In the genomic region with DNA sequence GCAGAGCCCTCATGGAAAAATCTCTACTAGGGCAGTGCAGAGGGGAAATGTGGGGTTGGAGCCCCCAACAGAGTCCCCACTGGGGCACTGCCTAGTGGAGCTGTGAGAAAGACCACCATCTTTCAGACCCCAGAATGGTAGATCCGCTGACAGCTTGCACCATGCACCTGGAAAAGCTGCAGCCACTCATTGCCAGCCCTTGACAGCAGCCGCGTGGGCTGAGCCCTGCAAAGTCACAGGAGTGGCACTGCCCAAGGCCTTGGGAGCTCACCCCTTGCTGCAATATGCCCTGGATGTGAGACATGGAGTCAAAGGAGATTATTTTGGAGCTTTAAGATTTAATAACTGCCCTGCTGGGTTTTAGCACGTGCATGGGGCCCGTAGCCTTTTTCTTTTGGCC, we compare ENCODE assay signal across 2 cellular contexts. TPM values are rescaled to one million over a fixed set of nuclear protein-coding genes. Genes with fewer than 3 reads are reported as not detected.
"Had no signal": no experiment of that assay in that cellular context is flagged by ENCODE, and none has a peak within 500 bp of the region (broad histone marks: within the 10 kb centered on the region; RNA-seq: fewer than 3 reads in every experiment).

No MANE protein-coding gene starts in this region.

RNA-seq across cellular contexts. Expression of a gene that starts 40.5 kb away (rescaled TPM):
- total RNA-seq: naive thymus-derived CD8-positive, alpha-beta T cell; natural killer cell treated with Interleukin-12 subunit alpha and Interleukin-12 subunit beta and Interleukin-15 and Interleukin-18, amount 100 ng/mL, for 72 hours had no signal
- polyA plus RNA-seq: naive thymus-derived CD8-positive, alpha-beta T cell had no signal
